29 cellular contexts compared by ENCODE assay signal in the genomic region with DNA sequence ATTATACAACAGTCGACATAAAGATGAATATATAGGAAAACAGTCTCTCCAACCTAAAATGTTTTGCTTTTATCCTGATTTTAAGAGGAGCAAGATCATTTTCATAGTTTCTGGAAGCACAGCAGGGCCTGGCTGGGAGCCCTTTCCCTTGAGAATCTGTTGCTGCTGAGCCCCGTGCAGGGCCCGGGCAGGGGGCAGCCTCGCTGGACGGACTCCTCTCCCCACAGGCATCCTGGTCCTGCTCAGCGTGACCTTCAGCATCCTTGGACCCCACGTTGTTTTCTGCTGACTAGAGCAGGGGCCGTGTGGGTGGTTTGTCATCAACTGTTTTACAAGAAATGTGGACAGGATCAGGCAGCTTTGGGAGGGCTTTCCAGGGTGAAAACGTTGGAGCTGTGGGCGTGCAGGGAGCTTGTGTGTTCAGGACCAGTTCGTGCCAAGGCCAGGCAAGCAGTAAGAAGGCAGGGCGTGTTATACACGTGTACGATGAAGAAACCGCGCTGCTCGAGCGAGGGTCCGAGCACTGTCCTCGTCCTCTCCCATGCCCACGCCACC. TPM values are rescaled to one million over a fixed set of nuclear protein-coding genes. Genes with fewer than 3 reads are reported as not detected.
"Had no signal": no experiment of that assay in that cellular context is flagged by ENCODE, and none has a peak within 500 bp of the region (broad histone marks: within the 10 kb centered on the region; RNA-seq: fewer than 3 reads in every experiment).

No MANE protein-coding gene starts in this region.

- H3K27ac Mint-ChIP-seq: activated CD4-positive, alpha-beta T cell treated with anti-CD3 and anti-CD28 coated beads, Interleukin-2, amount 10 ng/mL, durations not matched to agents 24 days and 14 days; activated CD8-positive, alpha-beta memory T cell treated with anti-CD3 and anti-CD28 coated beads, Interleukin-2, amount 10 ng/mL, durations not matched to agents 7 days and 5 days; activated naive CD4-positive, alpha-beta T cell treated with anti-CD3 and anti-CD28 coated beads, Interleukin-2, amount 50 U/mL, for 72 hours; activated naive CD8-positive, alpha-beta T cell treated with anti-CD3 and anti-CD28 coated beads, Interleukin-2, amount 50 U/mL, for 24 hours; activated T-cell treated with anti-CD3 and anti-CD28 coated beads, Interleukin-2, amount 50 U/mL, for 24 hours; brain; T-helper 1 cell treated with Interleukin-12 subunit alpha and Interleukin-12 subunit beta and Interleukin-4 antibody, amounts not matched to agents 30 μg/mL and 1 μg/mL, for 36 hours; WTC11 had no signal

- H3K4me1 Mint-ChIP-seq: activated CD4-positive, alpha-beta T cell treated with anti-CD3 and anti-CD28 coated beads, Interleukin-2, amount 10 ng/mL, durations not matched to agents 24 days and 14 days; activated CD8-positive, alpha-beta memory T cell treated with anti-CD3 and anti-CD28 coated beads, Interleukin-2, amount 10 ng/mL, durations not matched to agents 7 days and 5 days; activated naive CD8-positive, alpha-beta T cell treated with anti-CD3 and anti-CD28 coated beads, Interleukin-2, amount 50 U/mL, for 24 hours; brain; WTC11 had no signal

- ATAC-seq: activated CD8-positive, alpha-beta memory T cell treated with anti-CD3 and anti-CD28 coated beads, Interleukin-2, amount 10 ng/mL, durations not matched to agents 7 days and 5 days; activated naive CD4-positive, alpha-beta T cell treated with anti-CD3 and anti-CD28 coated beads, Interleukin-2, amount 50 U/mL, for 72 hours; activated naive CD8-positive, alpha-beta T cell treated with anti-CD3 and anti-CD28 coated beads, Interleukin-2, amount 50 U/mL, for 24 hours; Panc1; WTC11 had no signal

- H3K36me3 Mint-ChIP-seq: activated CD8-positive, alpha-beta memory T cell treated with anti-CD3 and anti-CD28 coated beads, Interleukin-2, amount 10 ng/mL, durations not matched to agents 7 days and 5 days; activated naive CD4-positive, alpha-beta T cell treated with anti-CD3 and anti-CD28 coated beads, Interleukin-2, amount 50 U/mL, for 72 hours; brain had no signal

- H3K4me3 Mint-ChIP-seq: activated CD4-positive, alpha-beta T cell treated with anti-CD3 and anti-CD28 coated beads, Interleukin-2, amount 10 ng/mL, durations not matched to agents 24 days and 14 days; activated CD8-positive, alpha-beta memory T cell treated with anti-CD3 and anti-CD28 coated beads, Interleukin-2, amount 10 ng/mL, durations not matched to agents 7 days and 5 days; activated naive CD8-positive, alpha-beta T cell treated with anti-CD3 and anti-CD28 coated beads, Interleukin-2, amount 50 U/mL, for 24 hours; activated T-cell treated with anti-CD3 and anti-CD28 coated beads, Interleukin-2, amount 50 U/mL, for 24 hours; brain; T-helper 1 cell treated with Interleukin-12 subunit alpha and Interleukin-12 subunit beta and Interleukin-4 antibody, amounts not matched to agents 30 μg/mL and 1 μg/mL, for 36 hours; WTC11 had no signal

- H3K27me3 Mint-ChIP-seq: activated CD4-positive, alpha-beta T cell treated with anti-CD3 and anti-CD28 coated beads, Interleukin-2, amount 10 ng/mL, durations not matched to agents 24 days and 14 days; activated CD8-positive, alpha-beta memory T cell treated with anti-CD3 and anti-CD28 coated beads, Interleukin-2, amount 10 ng/mL, durations not matched to agents 7 days and 5 days; activated naive CD8-positive, alpha-beta T cell treated with anti-CD3 and anti-CD28 coated beads, Interleukin-2, amount 50 U/mL, for 24 hours; activated T-cell treated with anti-CD3 and anti-CD28 coated beads, Interleukin-2, amount 50 U/mL, for 24 hours had no signal

- DNase-seq: activated CD4-positive, alpha-beta T cell treated with anti-CD3 and anti-CD28 coated beads for 1 hour; activated CD4-positive, alpha-beta T cell treated with anti-CD3 and anti-CD28 coated beads, Interleukin-2, amount 10 ng/mL, durations not matched to agents 24 days and 14 days; activated CD4-positive, alpha-beta T cell treated with anti-CD3 and anti-CD28 coated beads, Interleukin-2, amount 50 U/mL, for 48 hours; activated CD8-positive, alpha-beta memory T cell treated with anti-CD3 and anti-CD28 coated beads, Interleukin-2, amount 10 ng/mL, durations not matched to agents 7 days and 5 days; activated effector memory CD4-positive, alpha-beta T cell treated with anti-CD3 and anti-CD28 coated beads, Interleukin-2, amount 50 U/mL, for 16 hours; activated naive CD4-positive, alpha-beta T cell treated with Interleukin-2 at 50 U/mL for 16 hours; activated naive CD8-positive, alpha-beta T cell treated with anti-CD3 and anti-CD28 coated beads, Interleukin-2, amount 50 U/mL, for 24 hours; activated T-cell treated with anti-CD3 and anti-CD28 coated beads, Interleukin-2, amount 50 U/mL, for 24 hours; amniotic stem cell; IMR-90; KG1; NCI-H1092; NCI-H1417; NCI-H1930; NCI-H2107; NCI-H2171 treated with DMSO at 0.1 percent for 48 hours; NCI-H345; NCI-H510A; NCI-H69; NK-92 treated with Interleukin-12 subunit alpha and Interleukin-12 subunit beta, amount 100 ng/mL, for 24 hours; OCI-M1; RPMI8226; SHP77 treated with DMSO at 0.1 percent for 48 hours had no signal

- H3K9me3 Mint-ChIP-seq: activated CD4-positive, alpha-beta T cell treated with anti-CD3 and anti-CD28 coated beads, Interleukin-2, amount 10 ng/mL, durations not matched to agents 24 days and 14 days; activated naive CD4-positive, alpha-beta T cell treated with anti-CD3 and anti-CD28 coated beads, Interleukin-2, amount 50 U/mL, for 72 hours; activated naive CD8-positive, alpha-beta T cell treated with anti-CD3 and anti-CD28 coated beads, Interleukin-2, amount 50 U/mL, for 24 hours; activated T-cell treated with anti-CD3 and anti-CD28 coated beads, Interleukin-2, amount 50 U/mL, for 24 hours; T-helper 1 cell treated with Interleukin-12 subunit alpha and Interleukin-12 subunit beta and Interleukin-4 antibody, amounts not matched to agents 30 μg/mL and 1 μg/mL, for 36 hours; WTC11 had no signal

RNA-seq across cellular contexts. Expression of a gene that starts 25.0 kb away (rescaled TPM):
- total RNA-seq: activated CD4-positive, alpha-beta T cell treated with anti-CD3 and anti-CD28 coated beads, Interleukin-2, amount 10 ng/mL, durations not matched to agents 24 days and 14 days; activated CD8-positive, alpha-beta memory T cell treated with anti-CD3 and anti-CD28 coated beads, Interleukin-2, amount 10 ng/mL, durations not matched to agents 7 days and 5 days; activated naive CD4-positive, alpha-beta T cell treated with anti-CD3 and anti-CD28 coated beads, Interleukin-2, amount 50 U/mL, for 72 hours; SK-MEL-5 had no signal

RNA-seq across cellular contexts. Expression of a gene that starts 37.4 kb away (rescaled TPM):
- total RNA-seq: activated CD4-positive, alpha-beta T cell treated with anti-CD3 and anti-CD28 coated beads, Interleukin-2, amount 10 ng/mL, durations not matched to agents 24 days and 14 days; activated CD8-positive, alpha-beta memory T cell treated with anti-CD3 and anti-CD28 coated beads, Interleukin-2, amount 10 ng/mL, durations not matched to agents 7 days and 5 days; SK-MEL-5 had no signal
